Comparison of ENCODE assay signal across 8 cellular contexts in genomic region chr11:82864268-82864667, GRCh38. TPM values are rescaled to one million over a fixed set of nuclear protein-coding genes. Genes with fewer than 3 reads are reported as not detected.
DNase-seq lines count a peak whose midpoint lies in the region; ATAC-seq and TF ChIP-seq lines count a peak whose summit lies in the region.

No MANE protein-coding gene starts in this region.

- ATAC-seq in GM21723 (IDR thresholded peaks at IDR 0.05; ENCODE audit: unreplicated experiment), result peak; percentile 53
- ATAC-seq in HG03342 (IDR thresholded peaks at IDR 0.05; ENCODE audit: unreplicated experiment), result no peak

- no peaks in the 10 kb centered on the region for H3K79me2 ChIP-seq in trophoblast cell (ENCODE audit: control insufficient read depth, insufficient read depth, low read length, poor library complexity)

- TF ChIP-seq CTCF in CD14-positive monocyte (IDR thresholded peaks at IDR 0.05), result peak; percentile 75

- H3K4me2 ChIP-seq in trophoblast cell (ENCODE audit: low read length), result no peak overlapping the region

- DNase-seq in CD14-positive monocyte (ENCODE audit: low spot score) (peak; percentile 77), NCI-H345 treated with DMSO at 0.1 percent for 48 hours (lab: John Stamatoyannopoulos, UW; ENCODE audit: unreplicated experiment) (peak; percentile 12), germinal center (ENCODE audit: low spot score) (peak; percentile 16), trophoblast cell (peak; percentile 26 to 69), NCI-H187 treated with DMSO at 0.1 percent for 48 hours (lab: John Stamatoyannopoulos, UW) (no peak)
- DNase-seq in activated CD4-positive, alpha-beta T cell treated with anti-CD3 and anti-CD28 coated beads for 1 hour, result peak; percentile 10

- peak overlapping the region in 1 of 2 donors; percentile 46 for H3K4me3 Mint-ChIP-seq in CD14-positive monocyte

- H3K18ac ChIP-seq in trophoblast cell (ENCODE audit: low read length), result no peak overlapping the region

- no peak overlapping the region for H3K27ac ChIP-seq in trophoblast cell (ENCODE audit: low read depth, low read length)

- no peak overlapping the region for H2BK5ac ChIP-seq in trophoblast cell (ENCODE audit: low read depth, low read length, poor library complexity)

- no peak overlapping the region for H4K8ac ChIP-seq in trophoblast cell (ENCODE audit: low read depth, low read length)

- no peaks in the 10 kb centered on the region for H3K36me3 ChIP-seq in trophoblast cell (ENCODE audit: control insufficient read depth in 1 of 2, insufficient read depth in 2 of 2, low read length in 2 of 2)

- no peak overlapping the region for H3K9ac ChIP-seq in trophoblast cell (ENCODE audit: low read length)

- no peak overlapping the region for H2AK5ac ChIP-seq in trophoblast cell (ENCODE audit: low read length)

- no peak overlapping the region for H3K23ac ChIP-seq in trophoblast cell (ENCODE audit: low read length)

- H3K14ac ChIP-seq in trophoblast cell (ENCODE audit: low read length), result no peak overlapping the region

- no peak overlapping the region for H4K91ac ChIP-seq in trophoblast cell (ENCODE audit: low read depth, low read length)

- intact Hi-C loops in CD14-positive monocyte (cut with micrococcal nuclease), result loop anchor here in 1 of 2 donors (10.0 kb wide), 1 partner anchor 211 kb away; the partner anchor contains the start of gene RAB30

- H3K27me3 ChIP-seq in trophoblast cell (ENCODE audit: insufficient read depth, low read length), result no peaks in the 10 kb centered on the region

- no peaks in the 10 kb centered on the region for H3K4me1 ChIP-seq in trophoblast cell (ENCODE audit: control insufficient read depth in 1 of 2, insufficient read depth in 2 of 2, low read length in 2 of 2)

- H3K27me3 Mint-ChIP-seq in CD14-positive monocyte (ENCODE audit: low read depth in 3 of 3), result no peaks in the 10 kb centered on the region

- H3K79me1 ChIP-seq in trophoblast cell (ENCODE audit: low read length), result no peaks in the 10 kb centered on the region

- H2BK12ac ChIP-seq in trophoblast cell (ENCODE audit: low read length), result no peak overlapping the region

- H4K12ac ChIP-seq in trophoblast cell (ENCODE audit: low read depth, low read length), result no peak overlapping the region

- peaks cover 24% of the 10 kb centered on the region for H3K4me1 Mint-ChIP-seq in CD14-positive monocyte

- H2AFZ ChIP-seq in trophoblast cell (ENCODE audit: insufficient read depth, low read length, poor library complexity), result no peak overlapping the region

- no peak overlapping the region for H3K4me3 ChIP-seq in trophoblast cell (ENCODE audit: low read depth, low read length)

- H3K27ac Mint-ChIP-seq in CD14-positive monocyte, result peak overlapping the region in 6 of 7 donors; percentile 6 to 71 (median 63)

- WGBS in trophoblast cell (ENCODE audit: extremely low coverage, insufficient coverage, insufficient read length), result no CpG with 5 or more reads among the region's 5 CpGs

- H3K4ac ChIP-seq in trophoblast cell (ENCODE audit: low read depth, low read length), result no peak overlapping the region

- no peak overlapping the region for H2BK120ac ChIP-seq in trophoblast cell (ENCODE audit: insufficient read depth, low read length, poor library complexity)

- no peaks in the 10 kb centered on the region for H3K9me3 ChIP-seq in trophoblast cell (ENCODE audit: insufficient read depth, low read depth, low read length)

- H3K36me3 Mint-ChIP-seq in CD14-positive monocyte, result peaks cover 0 to 5% of the 10 kb centered on the region in 2 donors

- no peaks in the 10 kb centered on the region for H3K9me3 Mint-ChIP-seq in CD14-positive monocyte

RNA-seq across cellular contexts. Expression of gene PRCP, which starts 36.0 kb away (rescaled TPM):
- polyA plus RNA-seq in CD14-positive monocyte, result 100 to 1,000 TPM; 186 to 228 TPM
- polyA plus RNA-seq in trophoblast cell (2013), result 40.1 and 40.7 TPM in 2 replicates

RNA-seq across cellular contexts. Expression of gene DDIAS, which starts 37.3 kb away (rescaled TPM):
- polyA plus RNA-seq in CD14-positive monocyte, result 10 to 100 TPM; 13.5 to 14.1 TPM
- 8.8 and 9.1 TPM in 2 replicates for polyA plus RNA-seq in trophoblast cell (2013)
